Comparison of ENCODE assay signal across 18 cellular contexts in genomic region chr2:27961997-27962396, GRCh38.
A peak's percentile ranks its signal among the peaks of the same experiment; 100 is the strongest.
DNase-seq lines count a peak whose midpoint lies in the region; ATAC-seq and TF ChIP-seq lines count a peak whose summit lies in the region.
"Had no signal": no experiment of that assay in that cellular context is flagged by ENCODE, and none has a peak within 500 bp of the region (broad histone marks: within the 10 kb centered on the region; RNA-seq: fewer than 3 reads in every experiment).

No MANE protein-coding gene starts in this region.

- intact Hi-C loops in HCT116 (cut with micrococcal nuclease), result no loop called here

- no peaks in the 10 kb centered on the region for H4K20me1 ChIP-seq in BLaER1 treated with 17β-estradiol and CSF1 and Interleukin-3, amounts not matched to agents 10 nM and 100 nM
- no peaks in the 10 kb centered on the region for H4K20me1 ChIP-seq in HCT116 (ENCODE audit: insufficient read depth)

- no peaks in the 10 kb centered on the region for H3K9me2 ChIP-seq in HCT116 (ENCODE audit: insufficient read depth)

- no peak for TF ChIP-seq RAD21 in HCT116 (IDR thresholded peaks at IDR 0.05; ENCODE audit: low read depth)

- no peak overlapping the region for H2AFZ ChIP-seq in HCT116 (ENCODE audit: low read depth, low read length, poor library complexity, severe bottlenecking)
- H2AFZ ChIP-seq: parathyroid adenoma had no signal

- H3K9me3 ChIP-seq in BLaER1 treated with 17β-estradiol and CSF1 and Interleukin-3, amounts not matched to agents 10 nM and 100 nM (replicated peaks in 1 of 11), result peaks cover 24 to 41% (median 33%) of the 10 kb centered on the region in 11 experiments
- H3K9me3 ChIP-seq in HCT116 (ENCODE audit: control insufficient read depth in 1 of 2, insufficient read depth in 1 of 2, low read depth in 1 of 2, low read length in 2 of 2), result no peaks in the 10 kb centered on the region
- H3K9me3 ChIP-seq: ascending aorta, SJSA1, testis had no signal

- no peak for ATAC-seq in HCT116
- no peak for ATAC-seq in HG02678 (IDR thresholded peaks at IDR 0.05; ENCODE audit: unreplicated experiment)
- no peak for ATAC-seq in activated CD4-positive, CD25-positive, alpha-beta regulatory T cell treated with anti-CD3 and anti-CD28 coated beads, Interleukin-2, amount 50 U/mL, for 24 hours
- ATAC-seq: left colon had no signal

- RAD21 ChIA-PET in HCT116 (lab: Charles Lee; ENCODE audit: low non-redundant PET in 1 of 2, low total read pairs in 2 of 2, uncharacterized antibody in 2 of 2, unreplicated experiment in 2 of 2), result no interaction called here

- no peak for TF ChIP-seq CTCF in HCT116 (IDR thresholded peaks at IDR 0.05 in 2 of 3, conservative IDR thresholded peaks at IDR 0.05 in 1 of 3; ENCODE audit: borderline replicate concordance in 1 of 3, insufficient read depth in 1 of 3, low read depth in 2 of 3, low read length in 2 of 3)

- TF ChIP-seq POLR2A in HCT116 (IDR thresholded peaks at IDR 0.05; ENCODE audit: borderline replicate concordance, extremely low read depth, insufficient read depth, insufficient read length), result no peak

- H3K4me2 ChIP-seq in BLaER1 treated with 17β-estradiol and CSF1 and Interleukin-3, amounts not matched to agents 10 nM and 100 nM, result peak overlapping the region in 5 of 11 experiments; percentile 67 to 89 (median 80); a peak in 11 of 22 replicates
- H3K4me2 ChIP-seq in HCT116 (ENCODE audit: low read length), result 0 out of 2 replicates have a peak overlapping the region, but pooled peaks have one; percentile 5

- POLR2A ChIA-PET in HCT116 (lab: Charles Lee), result no interaction called here

- no peak overlapping the region for H3K4me3 ChIP-seq in BLaER1 treated with 17β-estradiol and CSF1 and Interleukin-3, amounts not matched to agents 10 nM and 100 nM
- no peak overlapping the region for H3K4me3 ChIP-seq in HCT116 (replicated peaks in 1 of 2; ENCODE audit: low read depth in 1 of 2, low read length in 2 of 2)
- H3K4me3 ChIP-seq: ascending aorta, SJSA1, testis had no signal

- peak overlapping the region in 3 of 11 experiments; percentile 12 to 52 (median 46); a peak in 4 of 22 replicates for H3K9ac ChIP-seq in BLaER1 treated with 17β-estradiol and CSF1 and Interleukin-3, amounts not matched to agents 10 nM and 100 nM
- H3K9ac ChIP-seq in HCT116 (ENCODE audit: low read length), result no peak overlapping the region
- H3K9ac ChIP-seq: parathyroid adenoma had no signal

- H3K27ac ChIP-seq in BLaER1 treated with 17β-estradiol and CSF1 and Interleukin-3, amounts not matched to agents 10 nM and 100 nM, result peak overlapping the region in 9 of 11 experiments; percentile 19 to 98 (median 91); a peak in 15 of 22 replicates
- no peak overlapping the region for H3K27ac ChIP-seq in HCT116 (ENCODE audit: low read depth, low read length)
- H3K27ac ChIP-seq: ascending aorta, parathyroid adenoma, SJSA1 had no signal

- peaks cover 4 to 27% (median 14%) of the 10 kb centered on the region in 11 experiments; a peak in 19 of 22 replicates for H3K36me3 ChIP-seq in BLaER1 treated with 17β-estradiol and CSF1 and Interleukin-3, amounts not matched to agents 10 nM and 100 nM
- H3K36me3 ChIP-seq in HCT116 (ENCODE audit: control insufficient read depth in 1 of 2, insufficient read depth in 2 of 2, low read length in 2 of 2), result no peaks in the 10 kb centered on the region
- H3K36me3 ChIP-seq: ascending aorta, SJSA1 had no signal

- BruUV-seq in HCT116 (replicated peaks; lab: Mats Ljungman, UMichigan), result no TSS peak

- H3K27me3 ChIP-seq in BLaER1 treated with 17β-estradiol and CSF1 and Interleukin-3, amounts not matched to agents 10 nM and 100 nM, result no peaks in the 10 kb centered on the region
- no peaks in the 10 kb centered on the region for H3K27me3 ChIP-seq in HCT116 (ENCODE audit: insufficient read depth, low read length)
- H3K27me3 ChIP-seq: ascending aorta, SJSA1, testis had no signal

- CTCF ChIA-PET in HCT116 (lab: Charles Lee), result no interaction called here

- H3K4me1 ChIP-seq in BLaER1 treated with 17β-estradiol and CSF1 and Interleukin-3, amounts not matched to agents 10 nM and 100 nM, result peaks cover 34 to 77% (median 52%) of the 10 kb centered on the region in 10 experiments
- peaks cover 3 to 5% of the 10 kb centered on the region in 2 experiments; a peak in 2 of 4 replicates for H3K4me1 ChIP-seq in HCT116 (ENCODE audit: control insufficient read depth in 1 of 2, insufficient read depth in 2 of 2, low read length in 2 of 2)

- H3K79me2 ChIP-seq in HCT116 (ENCODE audit: insufficient read depth, low read length), result peaks cover 9% of the 10 kb centered on the region; the same call in 1 of the 2 replicates

- DNase-seq in HCT116 (ENCODE audit: low read depth, low spot score) (no peak), amniotic epithelial cell (ENCODE audit: low read depth) (peak; percentile 62), glomerular visceral epithelial cell (ENCODE audit: extremely low spot score) (peak; percentile 22)
- no peak for DNase-seq in stimulated activated CD4-positive, alpha-beta T cell treated with anti-CD3 and anti-CD28 coated beads, Interleukin-4, amount 100 ng/mL, for 1 hour
- DNase-seq: activated CD4-positive, alpha-beta T cell treated with anti-CD3 and anti-CD28 coated beads, Interleukin-2, amount 50 U/mL, for 4 hours; C1 segment of cervical spinal cord; dermis blood vessel endothelial cell; DMS153; left colon; NCI-H2081 treated with DMSO at 0.1 percent for 48 hours; stimulated activated CD4-positive, alpha-beta T cell treated with anti-CD3 and anti-CD28 coated beads, Interleukin-4, amount 100 ng/mL, for 4 hours; testis had no signal

TF ChIP-seq in HCT116, 20 proteins besides CTCF, POLR2A, EP300 and RAD21:
- TF ChIP-seq EZH2 (IDR thresholded peaks at IDR 0.05) (no peak), SIN3A (IDR thresholded peaks at IDR 0.05; ENCODE audit: low read depth) (no peak), ZNF274 (IDR thresholded peaks at IDR 0.05; ENCODE audit: low read depth, low read length) (no peak), EGR1 (IDR thresholded peaks at IDR 0.05; ENCODE audit: low read depth) (no peak), REST (IDR thresholded peaks at IDR 0.05; ENCODE audit: low read depth) (no peak), EZH2phosphoT487 (IDR thresholded peaks at IDR 0.05; ENCODE audit: borderline replicate concordance) (no peak), FOSL1 (IDR thresholded peaks at IDR 0.05; ENCODE audit: low read depth) (no peak), CEBPB (IDR thresholded peaks at IDR 0.05; ENCODE audit: low read depth) (no peak), SRF (IDR thresholded peaks at IDR 0.05; ENCODE audit: low read depth) (no peak)

Comparison
In these comparisons a context has a peak if more than half of its experiments do, and no peak if none do; other contexts are left out.
1. DNase-seq: peak in amniotic epithelial cell (single experiment) and glomerular visceral epithelial cell (single experiment); none in HCT116 (single experiment) and stimulated activated CD4-positive, alpha-beta T cell treated with anti-CD3 and anti-CD28 coated beads, Interleukin-4, amount 100 ng/mL, for 1 hour (single experiment).